ENCODE assay signal across 8 cellular contexts in the genomic region with DNA sequence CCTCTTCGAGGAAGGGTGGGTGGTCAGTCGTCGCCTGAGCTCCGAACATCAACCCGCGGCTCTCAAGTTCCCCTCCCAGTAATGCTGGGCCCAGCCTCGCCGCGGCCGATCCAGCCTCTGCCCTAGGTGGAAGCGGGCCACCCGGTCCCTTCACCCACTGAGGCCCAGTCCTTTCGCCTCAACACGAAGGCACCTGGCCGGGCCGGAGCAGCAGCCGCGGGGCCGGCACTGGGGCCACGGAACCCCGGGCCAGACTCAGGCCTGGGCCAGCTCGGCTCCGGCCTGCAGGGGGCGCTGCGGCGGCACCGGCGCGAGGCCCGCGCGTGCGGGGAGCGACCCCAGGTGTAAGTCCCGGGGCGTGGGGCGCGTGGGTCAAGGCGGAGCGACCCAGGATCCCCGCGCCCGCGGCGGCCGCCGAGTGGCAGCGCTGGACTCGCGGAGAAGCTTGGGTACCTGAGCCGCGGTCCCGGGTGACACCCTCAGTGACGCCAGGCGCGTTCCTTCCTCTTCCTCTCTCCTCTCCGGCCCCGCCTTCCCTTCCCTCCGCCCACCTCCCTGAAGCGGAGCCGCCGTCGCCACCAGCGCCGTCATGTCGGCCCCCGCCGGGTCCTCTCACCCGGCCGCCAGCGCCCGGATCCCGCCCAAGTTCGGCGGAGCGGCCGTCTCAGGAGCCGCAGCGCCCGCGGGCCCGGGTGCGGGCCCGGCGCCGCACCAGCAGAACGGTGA. TPM values are rescaled to one million over a fixed set of nuclear protein-coding genes. Genes with fewer than 3 reads are reported as not detected.
A peak's percentile ranks its signal among the peaks of the same experiment; 100 is the strongest.
DNase-seq lines count a peak whose midpoint lies in the region; ATAC-seq, FAIRE-seq and TF ChIP-seq lines count a peak whose summit lies in the region.

Gene SEC24B (plus strand): TSS at position 535 of the 726 bp plus-strand sequence. CDS start 55 bp downstream, at position 590.

- no peaks in the 10 kb centered on the region for H3K36me3 ChIP-seq in HepG2 (replicated peaks in 1 of 2; ENCODE audit: control insufficient read depth in 1 of 2, insufficient read depth in 2 of 2, low read length in 2 of 2)

- peak; percentile 69 to 77 for TF ChIP-seq POLR2A in HepG2 (IDR thresholded peaks at IDR 0.05; ENCODE audit: insufficient read depth in 1 of 2, low read depth in 2 of 2, low read length in 2 of 2)

- H3K9me3 Mint-ChIP-seq in activated CD4-positive, alpha-beta T cell treated with anti-CD3 and anti-CD28 coated beads, Interleukin-2, amount 10 ng/mL, durations not matched to agents 24 days and 14 days = no peaks in the 10 kb centered on the region

- CTCF ChIA-PET in HepG2 (lab: Yijun Ruan, JAX; ENCODE audit: low intra/inter-chr PET ratio, low total read pairs) = no interaction called here

- no peaks in the 10 kb centered on the region for H3K27me3 Mint-ChIP-seq in activated CD4-positive, alpha-beta T cell treated with anti-CD3 and anti-CD28 coated beads, Interleukin-2, amount 10 ng/mL, durations not matched to agents 24 days and 14 days

- H2AFZ ChIP-seq in HepG2 (ENCODE audit: low read length) = peak within 1 kb of the TSS; percentile 85

- TF ChIP-seq CTCF in coronary artery (IDR thresholded peaks at IDR 0.05) (peak; percentile 97), HepG2 (CRISPR knock-in tag; IDR thresholded peaks at IDR 0.05) (peak; percentile 73)

- peaks cover 44% of the 10 kb centered on the region for H3K4me1 ChIP-seq in HepG2 (ENCODE audit: insufficient read depth, low read length)

- TF ChIP-seq RAD21 in HepG2 (CRISPR knock-in tag; IDR thresholded peaks at IDR 0.05) = peak; percentile 86

- peak within 1 kb of the TSS; percentile 84 for H3K9ac ChIP-seq in HepG2 (ENCODE audit: insufficient read depth, low read depth, low read length)

- TF ChIP-seq EP300 in HepG2 (IDR thresholded peaks at IDR 0.05; ENCODE audit: low read depth in 2 of 2, low read length in 2 of 2) = no peak
- no peak for TF ChIP-seq EP300 in HepG2 (CRISPR knock-in tag; IDR thresholded peaks at IDR 0.05; ENCODE audit: borderline replicate concordance)

- peaks cover 10% of the 10 kb centered on the region for H3K36me3 Mint-ChIP-seq in activated CD4-positive, alpha-beta T cell treated with anti-CD3 and anti-CD28 coated beads, Interleukin-2, amount 10 ng/mL, durations not matched to agents 24 days and 14 days (ENCODE audit: low read depth)

- in situ Hi-C loops in HepG2 (cut with HindIII; ENCODE audit: extremely low pct_ligation_motif_present, low pct_unique_long_range_greater_than_20kb) = loop anchor here (5.0 to 25.0 kb wide), 2 partner anchors 369 to 754 kb away; partner anchors contain the start of genes CFI and ELOVL6

- peak within 1 kb of the TSS; percentile 85 for H3K27ac Mint-ChIP-seq in activated CD4-positive, alpha-beta T cell treated with anti-CD3 and anti-CD28 coated beads, Interleukin-2, amount 10 ng/mL, durations not matched to agents 24 days and 14 days

- H3K27me3 ChIP-seq in HepG2 (ENCODE audit: control insufficient read depth in 1 of 2, insufficient read depth in 2 of 2, low read length in 2 of 2) = no peaks in the 10 kb centered on the region; a peak in 1 of 5 replicates

- no peaks in the 10 kb centered on the region for H3K9me3 ChIP-seq in HepG2 (ENCODE audit: low read length)

- H3K4me3 Mint-ChIP-seq in activated CD4-positive, alpha-beta T cell treated with anti-CD3 and anti-CD28 coated beads, Interleukin-2, amount 10 ng/mL, durations not matched to agents 24 days and 14 days = peak within 1 kb of the TSS; percentile 90

- peaks cover 50% of the 10 kb centered on the region for H3K4me1 Mint-ChIP-seq in activated CD4-positive, alpha-beta T cell treated with anti-CD3 and anti-CD28 coated beads, Interleukin-2, amount 10 ng/mL, durations not matched to agents 24 days and 14 days

- DNase-seq in AML-193 (lab: John Stamatoyannopoulos, UW) = peak; percentile 61 to 69
- peak; percentile 56 for DNase-seq in NCI-H446 treated with DMSO at 0.1 percent for 48 hours (lab: John Stamatoyannopoulos, UW)
- peak; percentile 97 for DNase-seq in activated CD4-positive, alpha-beta T cell treated with anti-CD3 and anti-CD28 coated beads, Interleukin-2, amount 10 ng/mL, durations not matched to agents 24 days and 14 days
- DNase-seq in coronary artery (ENCODE audit: low spot score) = peak; percentile 88
- peak; percentile 73 for DNase-seq in HepG2 (ENCODE audit: low spot score)
- DNase-seq in stimulated activated CD4-positive, alpha-beta T cell treated with anti-CD3 and anti-CD28 coated beads, Interleukin-4, amount 100 ng/mL, for 24 hours = peak; percentile 88

- peaks cover 24% of the 10 kb centered on the region for H4K20me1 ChIP-seq in HepG2 (ENCODE audit: insufficient read depth, low read length)

- peak within 1 kb of the TSS; percentile 92 for H3K4me3 ChIP-seq in coronary artery
- peak within 1 kb of the TSS; percentile 81 to 93 (median 86) for H3K4me3 ChIP-seq in HepG2 (replicated peaks in 1 of 3; ENCODE audit: insufficient read depth in 1 of 3, low read depth in 2 of 3, low read length in 3 of 3)

- H3K27ac ChIP-seq in coronary artery = peak within 1 kb of the TSS; percentile 96
- peak within 1 kb of the TSS; percentile 81 for H3K27ac ChIP-seq in HepG2 (ENCODE audit: extremely low read length, insufficient read depth, low read length)

- H3K4me2 ChIP-seq in HepG2 (ENCODE audit: low read depth, low read length) = peak within 1 kb of the TSS; percentile 83

- intact Hi-C loops in activated CD4-positive, alpha-beta T cell treated with anti-CD3 and anti-CD28 coated beads, Interleukin-2, amount 10 ng/mL, durations not matched to agents 24 days and 14 days (cut with micrococcal nuclease) = loop anchor here (1.0 to 5.0 kb wide), 6 partner anchors 39 to 764 kb away; partner anchors contain the start of genes ELOVL6 and GAR1
- intact Hi-C loops in HepG2 (cut with micrococcal nuclease; ENCODE audit: unreplicated experiment) = loop anchor here (5.0 to 10.0 kb wide), 4 partner anchors 291 to 1081 kb away; partner anchors contain the start of genes CFI and GAR1

- ATAC-seq in GM19025 (IDR thresholded peaks at IDR 0.05; ENCODE audit: low read depth, unreplicated experiment) (peak; percentile 93), HG03280 (IDR thresholded peaks at IDR 0.05; ENCODE audit: unreplicated experiment) (peak; percentile 90), HepG2 (peak; percentile 92)

- POLR2A ChIA-PET in HepG2 (lab: Yijun Ruan, JAX) = interaction anchor here (0.6 to 0.9 kb wide), 3 partner anchors 368 to 392 kb away, joined by 3 to 4 read pairs (median 3); partner anchors contain the start of gene CFI

- WGBS in HepG2 (ENCODE audit: low lambda C conversion rate) = 3% methylated on average over 40 of the region's 87 CpGs

- FAIRE-seq in HepG2 (lab: Jason Lieb, UNC) = no peak

- peaks cover 49% of the 10 kb centered on the region for H3K79me2 ChIP-seq in HepG2 (ENCODE audit: insufficient read depth, low read length)

- no TSS peak for BruUV-seq in HepG2 (replicated peaks; lab: Mats Ljungman, UMichigan)

TF ChIP-seq in HepG2, 621 proteins besides CTCF, POLR2A, EP300 and RAD21 (continues in another document):
- TF ChIP-seq SOX5 (CRISPR knock-in tag; IDR thresholded peaks at IDR 0.05; ENCODE audit: borderline replicate concordance) (peak; percentile 5; the same call in 1 of the 2 replicates), KLF6 (CRISPR knock-in tag; IDR thresholded peaks at IDR 0.05) (peak; percentile 64; the same call in 1 of the 2 replicates), ZNF446 (CRISPR knock-in tag; IDR thresholded peaks at IDR 0.05) (peak; percentile 62; the same call in 1 of the 2 replicates)

RNA-seq across cellular contexts. Expression of gene SEC24B, which starts in this region (rescaled TPM):
- 32.5 and 33.6 TPM in 2 replicates for total RNA-seq in activated CD4-positive, alpha-beta T cell treated with anti-CD3 and anti-CD28 coated beads, Interleukin-2, amount 10 ng/mL, durations not matched to agents 24 days and 14 days
- 14.6 and 22.9 TPM in 2 replicates for total RNA-seq in HepG2 (2016; rRNA removed; fragmentation: Illumina TruSeq; extraction: Trizol)
- total RNA-seq in HepG2 (2016; cell fraction: cytosol; rRNA removed; fragmentation: Illumina TruSeq; extraction: Trizol; ENCODE audit: low read depth) = 9.1 and 10.1 TPM in 2 replicates
- total RNA-seq in HepG2 (2016; cell fraction: insoluble cytoplasmic fraction; rRNA removed; fragmentation: Illumina TruSeq; extraction: Trizol) = 13.8 and 22.8 TPM in 2 replicates
- 12.7 and 14.4 TPM in 2 replicates for total RNA-seq in HepG2 (2016; cell fraction: membrane; rRNA removed; fragmentation: Illumina TruSeq; extraction: Trizol)
- total RNA-seq in HepG2 (2016; cell fraction: nucleus; rRNA removed; fragmentation: Illumina TruSeq; extraction: Trizol) = 15.7 and 16.5 TPM in 2 replicates
- 27.3 and 39.0 TPM in 2 replicates for polyA plus RNA-seq in HepG2 (2011; rRNA removed)
- polyA plus RNA-seq in HepG2 (2011; cell fraction: cytosol; rRNA removed) = 26.2 and 30.5 TPM in 2 replicates
- 25.8 and 26.5 TPM in 2 replicates for polyA plus RNA-seq in HepG2 (2011; cell fraction: nucleus; rRNA removed)
- polyA plus RNA-seq in HepG2 (2012) = 15.7 and 16.1 TPM in 2 replicates
- 0.83 and 0.85 TPM in 2 replicates for polyA plus RNA-seq in HepG2 (2016; cell fraction: cytosol; fragmentation: Illumina TruSeq; extraction: Trizol; ENCODE audit: low read depth)
- polyA plus RNA-seq in HepG2 (2016; cell fraction: insoluble cytoplasmic fraction; fragmentation: Illumina TruSeq; extraction: Trizol; ENCODE audit: low read depth) = 21.3 and 22.5 TPM in 2 replicates
- polyA plus RNA-seq in HepG2 (2016; cell fraction: membrane; fragmentation: Illumina TruSeq; extraction: Trizol; ENCODE audit: low read depth) = 2.5 and 3.3 TPM in 2 replicates
- 17.4 and 18.8 TPM in 2 replicates for polyA plus RNA-seq in HepG2 (2016; cell fraction: nucleus; fragmentation: Illumina TruSeq; extraction: Trizol; ENCODE audit: insufficient read depth, low read depth)
- polyA minus RNA-seq in HepG2 (2011; rRNA and poly(A)+ RNA removed; ENCODE audit: low replicate concordance) = 68.8 and 119 TPM in 2 replicates
- 35.5 TPM in 2 replicates for polyA minus RNA-seq in HepG2 (2011; cell fraction: cytosol; rRNA and poly(A)+ RNA removed)
- 57.9 and 71.6 TPM in 2 replicates for polyA minus RNA-seq in HepG2 (2011; cell fraction: nucleus; rRNA and poly(A)+ RNA removed)

Comparison
In these comparisons a context has a peak if more than half of its experiments do, and no peak if none do; other contexts are left out.
1. Peak in every context shown above with its lines: DNase-seq, ATAC-seq, H3K4me3 ChIP-seq and H3K27ac ChIP-seq.